1 cellular context compared by ENCODE assay signal in genomic region chr12:52050771-52051541, GRCh38.
TF ChIP-seq lines count a peak whose summit lies in the region.

Gene NR4A1, plus strand, starts transcription at chr12:52051442. Its CDS starts 2,887 bp downstream, at chr12:52054329.

TF ChIP-seq in K562, 482 proteins besides CTCF, POLR2A, EP300 and RAD21 (continued from another document and continues in another):
- TF ChIP-seq YY1 (IDR thresholded peaks at IDR 0.05; ENCODE audit: borderline replicate concordance in 1 of 3, control insufficient read depth in 1 of 3, extremely low read depth in 1 of 3, insufficient read depth in 3 of 3, insufficient read length in 1 of 3, insufficient replicate concordance in 2 of 3, low read depth in 1 of 3, low read length in 2 of 3) (peak in 1 of 3 experiments; percentile 10), MAFK (IDR thresholded peaks at IDR 0.05; ENCODE audit: low read length) (no peak), NFE2 (IDR thresholded peaks at IDR 0.05; ENCODE audit: low read depth) (no peak), SAP30 (IDR thresholded peaks at IDR 0.05; ENCODE audit: borderline replicate concordance, insufficient read depth, low read depth, low read length, poor library complexity, severe bottlenecking) (no peak), TEAD1 (CRISPR knock-in tag; IDR thresholded peaks at IDR 0.05) (peak; percentile 81 to 87), BDP1 (IDR thresholded peaks at IDR 0.05; ENCODE audit: insufficient read depth, insufficient read length) (no peak), NELFE (IDR thresholded peaks at IDR 0.05; ENCODE audit: insufficient read depth, insufficient read length) (no peak), THRB (CRISPR knock-in tag; conservative IDR thresholded peaks at IDR 0.05) (no peak), HOXB6 (CRISPR knock-in tag; IDR thresholded peaks at IDR 0.05; ENCODE audit: borderline replicate concordance) (no peak), ARNT (IDR thresholded peaks at IDR 0.05) (no peak), XRCC5 (IDR thresholded peaks at IDR 0.05; ENCODE audit: low read depth, low read length) (no peak), ETS1 (conservative IDR thresholded peaks at IDR 0.05; ENCODE audit: control insufficient read depth, low read depth, low read length) (no peak), KLF1 (tag; IDR thresholded peaks at IDR 0.05) (peak; percentile 74), TAF7 (tag; IDR thresholded peaks at IDR 0.05) (no peak), KAT7 (CRISPR knock-in tag; IDR thresholded peaks at IDR 0.05; ENCODE audit: borderline replicate concordance) (peak; percentile 73; the same call in 1 of the 2 replicates), CAMTA2 (CRISPR knock-in tag; conservative IDR thresholded peaks at IDR 0.05) (no peak), TARDBP (IDR thresholded peaks at IDR 0.05) (no peak), TCF7L2 (IDR thresholded peaks at IDR 0.05; ENCODE audit: low read depth, low read length) (no peak), ZNF318 (IDR thresholded peaks at IDR 0.05; ENCODE audit: borderline replicate concordance in 1 of 2, low read depth in 1 of 2) (no peak; a peak in 1 of 4 replicates), SFPQ (IDR thresholded peaks at IDR 0.05; ENCODE audit: low read depth, low read length) (no peak), ZNF830 (CRISPR knock-in tag; IDR thresholded peaks at IDR 0.05) (no peak), NFIX (CRISPR knock-in tag; IDR thresholded peaks at IDR 0.05; ENCODE audit: low read depth) (no peak), ZBTB8A (IDR thresholded peaks at IDR 0.05; ENCODE audit: partially characterized antibody) (no peak), ZBTB12 (CRISPR knock-in tag; IDR thresholded peaks at IDR 0.05) (0 out of 2 replicates have a peak, but pooled peaks have one; percentile 50), SMARCC2 (IDR thresholded peaks at IDR 0.05; ENCODE audit: low read depth) (no peak), MYNN (IDR thresholded peaks at IDR 0.05) (no peak), MYNN (CRISPR knock-in tag; IDR thresholded peaks at IDR 0.05) (no peak), ZNF239 (CRISPR knock-in tag; IDR thresholded peaks at IDR 0.05) (no peak), SNAPC5 (CRISPR knock-in tag; IDR thresholded peaks at IDR 0.05) (no peak), FUS (optimal IDR thresholded peaks at IDR 0.05; ENCODE audit: low read depth, low read length) (no peak), MECOM (CRISPR knock-in tag; IDR thresholded peaks at IDR 0.05) (no peak), RB1 (IDR thresholded peaks at IDR 0.05; ENCODE audit: low read depth) (peak; percentile 58; the same call in 1 of the 2 replicates), HES1 (IDR thresholded peaks at IDR 0.05; ENCODE audit: low read depth) (no peak), CBFA2T2 (conservative IDR thresholded peaks at IDR 0.05) (no peak), XRCC3 (IDR thresholded peaks at IDR 0.05) (no peak), ZBTB34 (CRISPR knock-in tag; IDR thresholded peaks at IDR 0.05) (no peak), POLR2G (IDR thresholded peaks at IDR 0.05; ENCODE audit: low read depth, low read length) (peak; percentile 86), USF1 (CRISPR knock-in tag; IDR thresholded peaks at IDR 0.05) (no peak), TCF15 (CRISPR knock-in tag; IDR thresholded peaks at IDR 0.05) (no peak), CEBPZ (IDR thresholded peaks at IDR 0.05; ENCODE audit: borderline replicate concordance, low read depth, low read length) (no peak)
